8 cellular contexts compared by ENCODE assay signal in the genomic region with DNA sequence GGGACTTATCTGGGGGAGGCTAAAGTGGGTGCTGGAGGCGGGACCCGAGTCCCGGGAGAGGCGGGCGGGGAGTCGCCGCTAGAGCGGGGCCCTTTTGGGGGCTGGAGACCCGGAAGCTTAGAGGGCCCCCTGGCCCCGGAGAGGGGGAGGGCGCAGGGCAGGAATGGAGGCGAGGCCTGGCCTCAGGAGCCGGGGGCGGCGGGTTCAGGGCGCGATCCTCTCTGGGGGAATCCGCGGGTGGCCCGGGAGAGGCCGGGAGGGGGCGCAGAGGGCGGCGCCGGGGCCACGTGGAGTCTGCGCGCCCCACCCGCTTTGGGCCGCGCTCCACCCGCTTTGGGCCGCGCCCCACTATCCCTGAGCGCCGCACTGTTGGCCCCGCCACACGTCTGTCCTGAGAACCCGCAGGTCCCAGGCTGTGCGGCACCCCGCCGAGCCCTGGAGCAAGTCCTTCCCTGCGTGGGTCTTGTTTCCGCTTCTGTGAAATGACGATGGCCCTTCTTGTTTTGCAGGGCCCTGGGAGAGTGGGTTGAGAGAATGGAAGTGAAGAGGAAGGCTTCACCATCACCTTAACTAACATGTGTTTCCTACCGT.
A peak's percentile ranks its signal among the peaks of the same experiment; 100 is the strongest.
DNase-seq lines count a peak whose midpoint lies in the region; ATAC-seq and TF ChIP-seq lines count a peak whose summit lies in the region.

No MANE protein-coding gene starts in this region.

- H4K91ac ChIP-seq in IMR-90 (ENCODE audit: insufficient read depth, low read depth, low read length), result peak overlapping the region; percentile 94

- peak overlapping the region; percentile 62; the same call in 1 of the 2 replicates for H2BK120ac ChIP-seq in IMR-90 (ENCODE audit: low read depth, low read length)

- TF ChIP-seq POLR2A in IMR-90 (IDR thresholded peaks at IDR 0.05; ENCODE audit: low read depth, low read length), result peak; percentile 36; the same call in 1 of the 2 replicates

- DNase-seq in IMR-90 (peak; percentile 32), left ventricle myocardium inferior (peak; percentile 69), putamen (ENCODE audit: low spot score) (peak; percentile 13), globus pallidus (ENCODE audit: low spot score) (no peak)
- DNase-seq in activated naive CD8-positive, alpha-beta T cell treated with anti-CD3 and anti-CD28 coated beads for 36 hours, result peak; percentile 80

- H2BK20ac ChIP-seq in IMR-90 (ENCODE audit: low read depth, low read length), result no peak overlapping the region

- H3K4me1 Mint-ChIP-seq in activated naive CD8-positive, alpha-beta T cell treated with anti-CD3 and anti-CD28 coated beads for 36 hours, result peaks cover 14% of the 10 kb centered on the region

- peak overlapping the region; percentile 80; the same call in 1 of the 2 replicates for H3K56ac ChIP-seq in IMR-90 (ENCODE audit: extremely low read depth, insufficient read depth, low read length)

- peak overlapping the region; percentile 88 for H3K4me3 Mint-ChIP-seq in activated naive CD8-positive, alpha-beta T cell treated with anti-CD3 and anti-CD28 coated beads for 36 hours

- peaks cover 2 to 11% of the 10 kb centered on the region in 2 experiments; a peak in 2 of 4 replicates for H3K79me1 ChIP-seq in IMR-90 (ENCODE audit: low read depth in 1 of 2, low read length in 2 of 2)

- 0% methylated on average over 25 of the region's 46 CpGs; no CpG with 5 or more reads in 1 of the 2 experiments for WGBS in IMR-90 (ENCODE audit: extremely low coverage in 2 of 2, insufficient read length in 1 of 2), 2 experiments

- H4K5ac ChIP-seq in IMR-90 (ENCODE audit: low read depth, low read length), result peak overlapping the region; percentile 87

- peak overlapping the region; percentile 46 for H2BK5ac ChIP-seq in IMR-90 (ENCODE audit: low read depth, low read length, poor library complexity, severe bottlenecking)

- H3K4me2 ChIP-seq in BLaER1 (peak overlapping the region; percentile 95), IMR-90 (ENCODE audit: low read depth, low read length) (peak overlapping the region; percentile 88)

- H3K4ac ChIP-seq in IMR-90 (ENCODE audit: low read depth, low read length), result peak overlapping the region; percentile 90

- BruUV-seq in IMR-90 (replicated peaks; lab: Mats Ljungman, UMichigan), result no TSS peak

- H3K27ac ChIP-seq in BLaER1, result peak overlapping the region; percentile 91
- peak overlapping the region; percentile 71 for H3K27ac ChIP-seq in IMR-90 (ENCODE audit: insufficient read depth, low read length)
- peak overlapping the region; percentile 74 for H3K27ac ChIP-seq in left ventricle myocardium inferior (replicated peaks)

- H3K14ac ChIP-seq in IMR-90 (replicated peaks; ENCODE audit: low read depth, low read length), result peak overlapping the region; percentile 94

- peak overlapping the region; percentile 75; the same call in 1 of the 2 replicates for H2AK5ac ChIP-seq in IMR-90 (ENCODE audit: low read depth, low read length)

- peak overlapping the region; percentile 96 for H2AK9ac ChIP-seq in IMR-90 (replicated peaks; ENCODE audit: low read depth, low read length, poor library complexity)

- H3K36me3 Mint-ChIP-seq in activated naive CD8-positive, alpha-beta T cell treated with anti-CD3 and anti-CD28 coated beads for 36 hours, result no peaks in the 10 kb centered on the region

- H3K9me3 ChIP-seq in BLaER1 (no peaks in the 10 kb centered on the region), IMR-90 (ENCODE audit: control insufficient read depth, insufficient read depth, low read length) (no peaks in the 10 kb centered on the region), left ventricle myocardium inferior (replicated peaks) (no peaks in the 10 kb centered on the region)

- H3K4me3 ChIP-seq in BLaER1, result peak overlapping the region; percentile 78
- peak overlapping the region; percentile 71 for H3K4me3 ChIP-seq in IMR-90 (ENCODE audit: insufficient read depth, low read depth, low read length)
- peak overlapping the region; percentile 79 for H3K4me3 ChIP-seq in left ventricle myocardium inferior

- no peaks in the 10 kb centered on the region for H3K9me3 Mint-ChIP-seq in activated naive CD8-positive, alpha-beta T cell treated with anti-CD3 and anti-CD28 coated beads for 36 hours

- peak; percentile 28; the same call in 1 of the 2 replicates for TF ChIP-seq CTCF in IMR-90 (conservative IDR thresholded peaks at IDR 0.05; ENCODE audit: low read depth, low read length)
- TF ChIP-seq CTCF in left ventricle myocardium inferior (IDR thresholded peaks at IDR 0.05; ENCODE audit: borderline replicate concordance), result peak; percentile 41

- TF ChIP-seq RAD21 in IMR-90 (IDR thresholded peaks at IDR 0.05; ENCODE audit: low read length), result no peak

- POLR2A ChIA-PET in IMR-90 (lab: Charles Lee; ENCODE audit: unreplicated experiment), result no interaction called here

- no peak overlapping the region for H2BK15ac ChIP-seq in IMR-90 (ENCODE audit: low read depth, low read length)

- peak overlapping the region; percentile 76 for H3K27ac Mint-ChIP-seq in activated naive CD8-positive, alpha-beta T cell treated with anti-CD3 and anti-CD28 coated beads for 36 hours

- H4K20me1 ChIP-seq in BLaER1 (no peaks in the 10 kb centered on the region), IMR-90 (ENCODE audit: insufficient read depth, low read length) (no peaks in the 10 kb centered on the region)

- H3K4me1 ChIP-seq in BLaER1 (peaks cover 19% of the 10 kb centered on the region), IMR-90 (ENCODE audit: control insufficient read depth, insufficient read depth, low read length) (peaks cover 6% of the 10 kb centered on the region), left ventricle myocardium inferior (peaks cover 10% of the 10 kb centered on the region)

- no peaks in the 10 kb centered on the region for H3K36me3 ChIP-seq in BLaER1
- no peaks in the 10 kb centered on the region; the same call in 1 of the 2 replicates for H3K36me3 ChIP-seq in IMR-90 (ENCODE audit: control insufficient read depth, insufficient read depth, low read length)
- no peaks in the 10 kb centered on the region for H3K36me3 ChIP-seq in left ventricle myocardium inferior

- H3K27me3 ChIP-seq in BLaER1 (no peaks in the 10 kb centered on the region), IMR-90 (ENCODE audit: control insufficient read depth, insufficient read depth, low read length) (no peaks in the 10 kb centered on the region), left ventricle myocardium inferior (ENCODE audit: low read depth) (no peaks in the 10 kb centered on the region)

- dilution Hi-C loops in IMR-90 (cut with HindIII; ENCODE audit: low sequenced_read_pairs, unreplicated experiment), result no loop called here

- peak overlapping the region; percentile 95 for H2AFZ ChIP-seq in IMR-90 (replicated peaks; ENCODE audit: low read length, poor library complexity)

- peak overlapping the region; percentile 66 for H3K23ac ChIP-seq in IMR-90 (ENCODE audit: low read depth, low read length)

- ATAC-seq in GM19351 (IDR thresholded peaks at IDR 0.05; ENCODE audit: unreplicated experiment) (peak; percentile 75), IMR-90 (ENCODE audit: low read depth) (peak; percentile 80), SK-N-SH treated with all-trans-retinoic acid at 6 μM for 48 hours (peak; percentile 92)

- in situ Hi-C loops in IMR-90 (cut with MboI; ENCODE audit: low sequenced_read_pairs), result no loop called here

- H4K8ac ChIP-seq in IMR-90 (ENCODE audit: low read depth in 2 of 2, low read length in 2 of 2), result peak overlapping the region; percentile 83 to 86

- H3K9me1 ChIP-seq in IMR-90 (ENCODE audit: insufficient read depth, low read length), result peaks cover 3% of the 10 kb centered on the region; the same call in 1 of the 2 replicates

- CTCF ChIA-PET in IMR-90 (lab: Yijun Ruan, JAX), result no interaction called here

- intact Hi-C loops in IMR-90 (cut with micrococcal nuclease) (loop anchor here (2.0 to 10.0 kb wide), 3 partner anchors 27 to 201 kb away; partner anchors contain the start of gene PUM1), left ventricle myocardium inferior (cut with micrococcal nuclease) (no loop called here)

- H3K9ac ChIP-seq in BLaER1 (peak overlapping the region; percentile 89), IMR-90 (ENCODE audit: low read depth, low read length) (peak overlapping the region; percentile 96)

- peaks cover 3% of the 10 kb centered on the region for H3K27me3 Mint-ChIP-seq in activated naive CD8-positive, alpha-beta T cell treated with anti-CD3 and anti-CD28 coated beads for 36 hours

- peak overlapping the region; percentile 39 for H3K18ac ChIP-seq in IMR-90 (ENCODE audit: low read depth, low read length)

TF ChIP-seq in IMR-90, 13 proteins besides CTCF, POLR2A, EP300 and RAD21 (continues in another document):
- TF ChIP-seq USF2 (IDR thresholded peaks at IDR 0.05; ENCODE audit: low read depth, low read length), result peak; percentile 64
- peak; percentile 46; the same call in 1 of the 2 replicates for TF ChIP-seq MAZ (IDR thresholded peaks at IDR 0.05; ENCODE audit: borderline replicate concordance, low read depth, low read length)

TF ChIP-seq in SK-N-SH treated with all-trans-retinoic acid at 6 μM for 48 hours, 23 proteins besides CTCF, POLR2A, EP300 and RAD21:
- TF ChIP-seq RARB (CRISPR knock-in tag; IDR thresholded peaks at IDR 0.05) (no peak), PATZ1 (CRISPR knock-in tag; IDR thresholded peaks at IDR 0.05; ENCODE audit: borderline replicate concordance) (peak; percentile 52; the same call in 1 of the 2 replicates)
